In the genomic region with DNA sequence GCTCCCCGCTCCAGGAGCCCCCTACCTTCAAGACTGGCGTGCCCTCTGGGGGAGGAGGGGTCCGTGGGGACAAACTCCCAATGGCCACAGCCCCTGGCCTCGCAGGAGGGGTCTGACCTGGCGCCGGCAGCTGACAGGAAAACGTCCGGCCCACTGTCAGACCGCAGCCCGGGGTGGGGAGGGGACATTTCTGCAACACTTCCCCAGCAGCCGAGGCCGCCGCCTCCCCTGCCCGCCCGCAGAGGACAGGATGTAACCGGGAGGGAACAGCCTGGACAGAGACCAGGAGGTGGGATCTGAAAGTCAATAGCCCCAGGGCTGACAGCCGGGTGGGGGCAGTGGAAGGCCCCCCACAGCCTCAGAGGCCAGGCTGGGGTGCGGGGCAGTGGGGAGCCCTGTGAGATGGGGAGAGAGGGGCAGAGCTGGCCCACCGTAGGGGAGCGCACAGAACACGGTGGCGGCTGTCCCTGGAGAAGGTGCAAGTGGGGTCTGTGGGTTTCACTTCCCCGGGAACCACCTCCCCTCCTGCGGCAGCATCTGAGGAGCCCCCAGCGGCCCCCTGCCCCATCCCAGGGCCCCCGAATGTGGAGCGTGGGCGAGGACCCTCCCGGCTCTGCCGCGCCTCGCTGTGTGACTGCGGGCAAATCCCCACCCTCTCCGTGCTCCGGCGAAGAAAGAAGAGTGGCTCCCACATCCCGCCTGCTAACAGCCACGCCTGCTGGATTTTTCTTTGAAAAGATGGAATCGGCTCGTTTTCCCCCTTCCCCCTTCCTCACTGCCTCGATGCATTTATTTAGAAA, we compare ENCODE assay signal across 7 cellular contexts. TPM values are rescaled to one million over a fixed set of nuclear protein-coding genes. Genes with fewer than 3 reads are reported as not detected.
DNase-seq lines count a peak whose midpoint lies in the region; ATAC-seq and TF ChIP-seq lines count a peak whose summit lies in the region.

A gene with protein sequence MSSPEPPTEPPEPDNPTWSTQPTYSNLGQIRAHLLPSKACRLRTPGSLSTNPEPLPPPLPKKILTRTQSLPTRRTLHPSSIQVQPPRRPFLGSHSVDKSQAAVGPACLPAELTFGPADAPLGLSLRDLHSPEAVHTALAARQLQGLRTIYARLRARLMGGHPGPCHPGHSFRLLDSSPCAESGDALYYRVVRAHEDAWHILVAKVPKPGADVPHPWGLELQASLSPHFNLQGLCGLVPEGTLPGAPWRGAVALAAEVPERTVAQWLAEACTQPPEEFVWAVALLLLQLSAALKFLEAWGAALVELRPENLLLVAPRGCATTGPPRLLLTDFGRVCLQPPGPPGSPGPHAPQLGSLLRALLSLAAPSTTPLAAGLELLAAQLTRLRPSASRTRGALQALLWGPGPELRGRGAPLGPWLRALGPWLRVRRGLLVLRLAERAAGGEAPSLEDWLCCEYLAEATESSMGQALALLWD (minus strand): TSS at position 114 of the 800 bp plus-strand sequence. CDS start 1,244 bp downstream, outside the sequence.

- H3K4me2 ChIP-seq in SK-N-SH: peak within 1 kb of the TSS; percentile 47; the same call in 1 of the 2 replicates

- intact Hi-C loops in naive thymus-derived CD4-positive, alpha-beta T cell (cut with micrococcal nuclease): no loop called here

- CTCF ChIA-PET in SK-N-SH (lab: Yijun Ruan, JAX): interaction anchor here (1.0 to 2.7 kb wide), 5 partner anchors 9 to 39 kb away, joined by 4 to 20 read pairs (median 5); partner anchors contain the start of gene LINGO3
- CTCF ChIA-PET in naive thymus-derived CD4-positive, alpha-beta T cell (lab: Charles Lee): no interaction called here

- no peaks in the 10 kb centered on the region for H4K20me1 ChIP-seq in SK-N-SH (ENCODE audit: insufficient read depth)

- H3K4me3 ChIP-seq in SK-N-SH (ENCODE audit: low read depth in 2 of 2, low read length in 1 of 2): peak within 1 kb of the TSS in 1 of 2 experiments; percentile 9; a peak in 1 of 4 replicates
- peak within 1 kb of the TSS; percentile 2 for H3K4me3 ChIP-seq in fibroblast of mammary gland (ENCODE audit: control insufficient read depth, low read depth, low read length)
- H3K4me3 ChIP-seq in naive thymus-derived CD4-positive, alpha-beta T cell (ENCODE audit: low read length): no peak within 1 kb of the TSS

- H3K27ac ChIP-seq in SK-N-SH (ENCODE audit: low read depth in 2 of 2, low read length in 1 of 2): no peak within 1 kb of the TSS
- H3K27ac ChIP-seq in naive thymus-derived CD4-positive, alpha-beta T cell (ENCODE audit: low read depth, low read length): no peak within 1 kb of the TSS

- no peak within 1 kb of the TSS; the same call in 1 of the 2 replicates for H2AFZ ChIP-seq in SK-N-SH (ENCODE audit: low read depth)

- no peaks in the 10 kb centered on the region for H3K9me3 ChIP-seq in SK-N-SH
- H3K9me3 ChIP-seq in naive thymus-derived CD4-positive, alpha-beta T cell (ENCODE audit: control insufficient read depth in 2 of 3, low read length in 3 of 3): no peaks in the 10 kb centered on the region

- no peaks in the 10 kb centered on the region for H3K27me3 ChIP-seq in SK-N-SH (ENCODE audit: insufficient read depth)
- no peaks in the 10 kb centered on the region for H3K27me3 ChIP-seq in naive thymus-derived CD4-positive, alpha-beta T cell (ENCODE audit: control insufficient read depth in 2 of 2, insufficient read depth in 2 of 2, low read length in 2 of 2)

- 22% methylated on average over 9 of the region's 41 CpGs for WGBS in SK-N-SH (ENCODE audit: low lambda C conversion rate)

- no peaks in the 10 kb centered on the region for H3K36me3 ChIP-seq in SK-N-SH (replicated peaks in 1 of 2; ENCODE audit: control insufficient read depth in 1 of 2, insufficient read depth in 2 of 2, low read length in 1 of 2)
- no peaks in the 10 kb centered on the region for H3K36me3 ChIP-seq in naive thymus-derived CD4-positive, alpha-beta T cell (ENCODE audit: control insufficient read depth in 2 of 3, insufficient read depth in 3 of 3, low read length in 3 of 3)

- peak; percentile 73 for DNase-seq in GM20000 (ENCODE audit: low spot score)
- DNase-seq in SK-N-SH: peak; percentile 80
- no peak for DNase-seq in fibroblast of mammary gland (ENCODE audit: low read depth)
- DNase-seq in naive thymus-derived CD4-positive, alpha-beta T cell: peak in 1 of 9 donors; percentile 49
- DNase-seq in NCI-H510A (lab: John Stamatoyannopoulos, UW): no peak
- DNase-seq in NCI-H345 (lab: John Stamatoyannopoulos, UW): no peak
- no peak for DNase-seq in NCI-H1417 treated with DMSO at 0.1 percent for 48 hours (lab: John Stamatoyannopoulos, UW)

- TF ChIP-seq RAD21 in SK-N-SH (IDR thresholded peaks at IDR 0.05; ENCODE audit: low read length): no peak

- peaks cover 0 to 2% (median 0%) of the 10 kb centered on the region in 5 donors for H3K27me3 Mint-ChIP-seq in naive thymus-derived CD4-positive, alpha-beta T cell

- POLR2A ChIA-PET in SK-N-SH (lab: Yijun Ruan, JAX): interaction anchor here (0.6 kb wide), 1 partner anchor 9 kb away, joined by 3 read pairs; no protein-coding TSS in a partner anchor
- POLR2A ChIA-PET in naive thymus-derived CD4-positive, alpha-beta T cell (lab: Charles Lee): interaction anchor here (0.6 to 2.1 kb wide), 7 partner anchors 9 to 607 kb away, joined by 3 to 7 read pairs (median 3); partner anchors contain the start of gene GADD45B

- H3K4me1 ChIP-seq in SK-N-SH (ENCODE audit: control insufficient read depth in 1 of 2, insufficient read depth in 2 of 2, low read depth in 1 of 2, low read length in 1 of 2): peaks cover 0 to 8% of the 10 kb centered on the region in 2 experiments; a peak in 1 of 4 replicates
- peaks cover 8 to 13% of the 10 kb centered on the region in 2 donors for H3K4me1 ChIP-seq in naive thymus-derived CD4-positive, alpha-beta T cell (ENCODE audit: control insufficient read depth in 2 of 2, insufficient read depth in 2 of 2, low read length in 2 of 2)

- H3K4me1 Mint-ChIP-seq in naive thymus-derived CD4-positive, alpha-beta T cell: peaks cover 6 to 17% (median 11%) of the 10 kb centered on the region in 7 donors

- peaks cover 4% of the 10 kb centered on the region; the same call in 1 of the 2 replicates for H3K79me2 ChIP-seq in SK-N-SH (ENCODE audit: insufficient read depth)

- H3K9me3 Mint-ChIP-seq in naive thymus-derived CD4-positive, alpha-beta T cell: peaks cover 0 to 2% (median 0%) of the 10 kb centered on the region in 11 donors

- peak within 1 kb of the TSS in 6 of 9 donors; percentile 41 to 82 (median 42) for H3K27ac Mint-ChIP-seq in naive thymus-derived CD4-positive, alpha-beta T cell

- H3K9ac ChIP-seq in SK-N-SH: no peak within 1 kb of the TSS

- no peaks in the 10 kb centered on the region for H3K9me2 ChIP-seq in SK-N-SH

- no peaks in the 10 kb centered on the region for H3K36me3 Mint-ChIP-seq in naive thymus-derived CD4-positive, alpha-beta T cell

- no peak for TF ChIP-seq CTCF in GM20000 (IDR thresholded peaks at IDR 0.05; ENCODE audit: extremely low read depth, missing control alignments)
- no peak for TF ChIP-seq CTCF in SK-N-SH (IDR thresholded peaks at IDR 0.05)
- TF ChIP-seq CTCF in fibroblast of mammary gland (conservative IDR thresholded peaks at IDR 0.05; ENCODE audit: control insufficient read depth, insufficient read depth, low read depth, low read length): no peak

- no peak for TF ChIP-seq EP300 in SK-N-SH (IDR thresholded peaks at IDR 0.05; ENCODE audit: borderline replicate concordance in 1 of 2, low read depth in 1 of 2, low read length in 1 of 2)

- peak; percentile 74 for ATAC-seq in naive thymus-derived CD4-positive, alpha-beta T cell

- H3K4me3 Mint-ChIP-seq in naive thymus-derived CD4-positive, alpha-beta T cell: peak within 1 kb of the TSS in 8 of 10 donors; percentile 49 to 77 (median 62)

- H3F3A ChIP-seq in SK-N-SH (replicated peaks; ENCODE audit: insufficient read depth): peaks cover 3% of the 10 kb centered on the region

TF ChIP-seq in SK-N-SH, 30 proteins besides CTCF, POLR2A, EP300 and RAD21:
- TF ChIP-seq YY1 (IDR thresholded peaks at IDR 0.05; ENCODE audit: low read depth): no peak
- no peak for TF ChIP-seq FOXJ3 (CRISPR knock-in tag; IDR thresholded peaks at IDR 0.05)
- TF ChIP-seq EZH2phosphoT487 (IDR thresholded peaks at IDR 0.05; ENCODE audit: borderline replicate concordance, low read depth): no peak
- TF ChIP-seq RFX5 (IDR thresholded peaks at IDR 0.05; ENCODE audit: low read length): no peak
- no peak for TF ChIP-seq MXI1 (IDR thresholded peaks at IDR 0.05; ENCODE audit: low read depth, low read length)
- TF ChIP-seq SIN3A (IDR thresholded peaks at IDR 0.05; ENCODE audit: borderline replicate concordance, low read depth, low read length): no peak
- TF ChIP-seq, protein P1, sequence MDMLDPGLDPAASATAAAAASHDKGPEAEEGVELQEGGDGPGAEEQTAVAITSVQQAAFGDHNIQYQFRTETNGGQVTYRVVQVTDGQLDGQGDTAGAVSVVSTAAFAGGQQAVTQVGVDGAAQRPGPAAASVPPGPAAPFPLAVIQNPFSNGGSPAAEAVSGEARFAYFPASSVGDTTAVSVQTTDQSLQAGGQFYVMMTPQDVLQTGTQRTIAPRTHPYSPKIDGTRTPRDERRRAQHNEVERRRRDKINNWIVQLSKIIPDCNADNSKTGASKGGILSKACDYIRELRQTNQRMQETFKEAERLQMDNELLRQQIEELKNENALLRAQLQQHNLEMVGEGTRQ (IDR thresholded peaks at IDR 0.05; ENCODE audit: borderline replicate concordance, low read depth, low read length): no peak
- no peak for TF ChIP-seq USF1 (IDR thresholded peaks at IDR 0.05; ENCODE audit: borderline replicate concordance, low read depth)
- TF ChIP-seq FOXM1 (IDR thresholded peaks at IDR 0.05; ENCODE audit: low read depth): no peak
- no peak for TF ChIP-seq NRF1 (IDR thresholded peaks at IDR 0.05; ENCODE audit: low read depth, low read length)

RNA-seq across cellular contexts. Expression of the gene that starts here (rescaled TPM):
- polyA plus RNA-seq in SK-N-SH (2012; rRNA removed): not detected in 2 replicates
- not detected in 2 replicates for polyA plus RNA-seq in SK-N-SH (2012; cell fraction: cytosol; rRNA removed)
- not detected in 2 replicates for polyA plus RNA-seq in SK-N-SH (2012; cell fraction: nucleus; rRNA removed)
- 1 to 10 TPM in 1 of 5 experiments, under 1 TPM in 3, not detected in 1; 0.14 to 3.9 (median 0.45) TPM for total RNA-seq in naive thymus-derived CD4-positive, alpha-beta T cell
- under 1 TPM; 0.14 to 0.44 TPM for polyA plus RNA-seq in naive thymus-derived CD4-positive, alpha-beta T cell

Comparison
In these comparisons a context has a peak if more than half of its experiments do, and no peak if none do; other contexts are left out.
1. Peak in DNase-seq and H3K4me2 ChIP-seq in SK-N-SH; RNA of the gene not detected or under 1 TPM.